In the genomic region with DNA sequence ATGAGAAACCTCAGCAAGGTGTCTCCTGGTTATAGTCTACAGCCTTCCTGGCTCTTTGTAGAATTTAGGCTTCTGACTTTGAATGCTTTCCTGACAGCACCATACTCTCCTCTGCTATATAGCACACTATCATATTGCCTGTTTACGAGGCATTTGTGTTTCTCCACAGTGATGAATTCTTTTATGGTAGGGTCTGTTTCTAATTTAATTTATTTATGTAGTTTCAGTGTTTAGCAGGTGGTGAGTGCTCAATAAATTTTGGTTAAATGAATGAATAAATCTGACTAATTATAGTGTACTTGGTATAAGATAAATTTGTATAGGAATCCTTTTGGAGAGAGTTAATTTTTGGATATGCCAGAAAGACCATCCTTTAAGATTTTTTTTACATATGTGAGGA, we compare ENCODE assay signal across 1 cellular context.
TF ChIP-seq lines count a peak whose summit lies in the region.

No MANE protein-coding gene starts in this region.

TF ChIP-seq in endothelial cell of umbilical vein, 7 proteins besides CTCF, POLR2A, EP300 and RAD21:
- TF ChIP-seq POLR2AphosphoS5 (IDR thresholded peaks at IDR 0.05; ENCODE audit: insufficient read depth, low read depth, low read length) = no peak
- TF ChIP-seq MYC (IDR thresholded peaks at IDR 0.05; ENCODE audit: low read depth, low read length) = no peak
- TF ChIP-seq JUN (IDR thresholded peaks at IDR 0.05; ENCODE audit: borderline replicate concordance, insufficient read depth, insufficient read length, low read depth) = no peak
- no peak for TF ChIP-seq GATA2 (IDR thresholded peaks at IDR 0.05; ENCODE audit: insufficient read depth, insufficient read length, low read depth, low read length)
- no peak for TF ChIP-seq FOS (IDR thresholded peaks at IDR 0.05; ENCODE audit: borderline replicate concordance, insufficient read depth, low read length)
- TF ChIP-seq, protein P1, sequence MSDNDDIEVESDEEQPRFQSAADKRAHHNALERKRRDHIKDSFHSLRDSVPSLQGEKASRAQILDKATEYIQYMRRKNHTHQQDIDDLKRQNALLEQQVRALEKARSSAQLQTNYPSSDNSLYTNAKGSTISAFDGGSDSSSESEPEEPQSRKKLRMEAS (IDR thresholded peaks at IDR 0.05; ENCODE audit: insufficient read depth, insufficient read length) = no peak
- no peak for TF ChIP-seq EZH2 (IDR thresholded peaks at IDR 0.05; ENCODE audit: borderline replicate concordance, low read depth, low read length, severe bottlenecking)
